Comparison of ENCODE assay signal across 26 cellular contexts in the genomic region with DNA sequence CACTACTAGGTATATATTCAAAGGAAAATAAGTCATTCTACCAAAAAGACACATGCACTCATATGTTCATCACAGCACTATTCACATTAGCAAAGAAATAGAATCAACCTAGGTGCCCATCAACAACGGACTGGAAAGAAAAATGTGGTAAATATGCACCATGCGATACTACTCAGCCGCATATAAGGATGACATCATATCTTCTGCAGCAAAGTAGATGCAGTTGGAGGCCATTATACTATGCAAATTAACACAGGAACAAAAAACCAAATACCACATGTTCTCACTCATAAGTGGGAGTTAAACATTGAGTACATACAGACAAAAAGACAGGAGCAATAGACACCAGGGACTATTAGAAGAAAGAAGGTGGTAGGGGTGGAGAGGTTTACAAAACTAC.
"Had no signal": no experiment of that assay in that cellular context is flagged by ENCODE, and none has a peak within 500 bp of the region (broad histone marks: within the 10 kb centered on the region; RNA-seq: fewer than 3 reads in every experiment).

No MANE protein-coding gene starts in this region.

- H3K4me1 ChIP-seq: colonic mucosa, esophagus muscularis mucosa, esophagus squamous epithelium, foreskin keratinocyte, gastroesophageal sphincter, heart left ventricle, heart right ventricle had no signal

- FAIRE-seq: endothelial cell of umbilical vein, frontal cortex had no signal

- H3K36me3 ChIP-seq: colonic mucosa, esophagus muscularis mucosa, esophagus squamous epithelium, gastrocnemius medialis, gastroesophageal sphincter, heart left ventricle, heart right ventricle had no signal

- H3K9me3 ChIP-seq: colonic mucosa, esophagus muscularis mucosa, esophagus squamous epithelium, gastrocnemius medialis, gastroesophageal sphincter had no signal

- DNase-seq: colonic mucosa; cortex of kidney; dermis blood vessel endothelial cell; dorsolateral prefrontal cortex; effector CD4-positive, alpha-beta T cell; effector CD8-positive, alpha-beta T cell; effector memory CD4-positive, alpha-beta T cell; effector memory CD8-positive, alpha-beta T cell; endodermal cell; erythroblast; esophagus squamous epithelium; foreskin fibroblast; foreskin keratinocyte; foreskin melanocyte; gastrocnemius medialis; glutamatergic neuron; head of caudate nucleus; heart left ventricle; heart right ventricle had no signal

- H3K27me3 ChIP-seq: colonic mucosa, dorsolateral prefrontal cortex, esophagus muscularis mucosa, esophagus squamous epithelium, foreskin keratinocyte, gastrocnemius medialis, gastroesophageal sphincter, heart left ventricle, heart right ventricle had no signal

- ATAC-seq: effector memory CD8-positive, alpha-beta T cell; esophagus mucosa; foreskin keratinocyte; gastrocnemius medialis; gastroesophageal sphincter; heart left ventricle; heart right ventricle had no signal

- H3K27ac ChIP-seq: colonic mucosa, coronary artery, dorsolateral prefrontal cortex, epithelial cell of prostate, esophagus muscularis mucosa, esophagus squamous epithelium, foreskin keratinocyte, gastrocnemius medialis, gastroesophageal sphincter, heart left ventricle, heart right ventricle had no signal

- H3K4me3 ChIP-seq: colonic mucosa, coronary artery, dorsolateral prefrontal cortex, esophagus muscularis mucosa, esophagus squamous epithelium, gastrocnemius medialis, gastroesophageal sphincter, heart left ventricle, heart right ventricle had no signal
